ENCODE assay signal across 8 cellular contexts in the genomic region with DNA sequence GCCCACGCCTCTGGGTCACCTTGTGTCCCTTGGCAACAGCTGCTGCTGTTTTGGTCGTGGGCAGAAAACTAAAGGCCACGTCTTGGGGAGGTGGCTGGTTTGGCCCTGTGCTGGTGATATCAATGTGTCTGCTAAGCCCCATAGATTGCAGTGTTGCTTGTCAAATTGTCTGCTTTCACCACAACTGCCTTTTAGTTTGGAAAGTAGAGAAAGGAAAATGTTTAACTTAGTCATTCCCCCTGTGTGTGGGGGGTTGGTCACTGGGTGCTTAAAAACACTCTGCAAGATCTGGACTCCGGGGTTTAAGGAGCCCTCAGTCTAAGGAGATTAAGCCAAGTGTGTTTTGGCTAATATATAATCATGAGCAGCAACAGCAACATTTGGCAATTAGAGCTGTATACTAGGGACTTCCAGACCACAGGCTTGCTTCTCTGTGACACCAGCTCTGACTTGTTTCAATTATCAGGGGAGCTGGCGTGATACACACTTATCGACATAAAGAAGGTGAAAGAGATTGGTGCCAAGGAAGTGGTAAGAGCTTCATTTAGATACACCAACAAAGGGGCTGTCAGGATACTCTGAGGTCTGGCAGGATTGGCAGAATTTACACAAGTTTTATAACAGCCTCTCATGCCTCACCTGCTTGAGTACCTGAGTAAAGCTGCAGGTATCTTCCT. TPM values are rescaled to one million over a fixed set of nuclear protein-coding genes. Genes with fewer than 3 reads are reported as not detected.
DNase-seq lines count a peak whose midpoint lies in the region; ATAC-seq and TF ChIP-seq lines count a peak whose summit lies in the region.

No MANE protein-coding gene starts in this region.

- intact Hi-C loops in sigmoid colon (cut with DNase I), result loop anchor here (5.0 to 10.0 kb wide), 3 partner anchors 78 to 124 kb away; no protein-coding TSS in a partner anchor

- H3K9me3 ChIP-seq in RWPE2 (ENCODE audit: severe bottlenecking), result no peaks in the 10 kb centered on the region
- no peaks in the 10 kb centered on the region for H3K9me3 ChIP-seq in sigmoid colon

- DNase-seq in GM12865 (ENCODE audit: low read depth), result peak; percentile 18
- DNase-seq in RWPE2 (ENCODE audit: low spot score), result no peak
- no peak for DNase-seq in epithelial cell of prostate (ENCODE audit: low read depth, low spot score)
- no peak for DNase-seq in sigmoid colon
- DNase-seq in SW480 (ENCODE audit: low spot score), result no peak
- DNase-seq in activated gamma-delta T cell treated with Interleukin-2 at 50 U/mL for 16 hours, result no peak
- DNase-seq in anterior cingulate cortex (lab: John Stamatoyannopoulos, UW), result no peak

- H3K27ac ChIP-seq in RWPE2 (ENCODE audit: poor library complexity, severe bottlenecking) (peak overlapping the region; percentile 75), epithelial cell of prostate (peak overlapping the region; percentile 66), sigmoid colon (peak overlapping the region; percentile 88 to 96 (median 94))

- TF ChIP-seq CTCF in GM12865 (IDR thresholded peaks at IDR 0.05; ENCODE audit: insufficient read depth, low read depth, low read length, missing control alignments), result no peak
- TF ChIP-seq CTCF in RWPE2 (IDR thresholded peaks at IDR 0.05; ENCODE audit: poor library complexity, severe bottlenecking), result no peak
- TF ChIP-seq CTCF in sigmoid colon (IDR thresholded peaks at IDR 0.05), result no peak

- no peak for ATAC-seq in RWPE2 (ENCODE audit: low read depth)
- no peak for ATAC-seq in GM21447 (IDR thresholded peaks at IDR 0.05; ENCODE audit: unreplicated experiment)

- H3K4me3 ChIP-seq in GM12865 (ENCODE audit: low read depth, low read length) (no peak overlapping the region), RWPE2 (ENCODE audit: severe bottlenecking) (peak overlapping the region; percentile 67), sigmoid colon (peak overlapping the region in 2 of 4 donors; percentile 55 to 84)

- H3K4me1 ChIP-seq in RWPE2 (ENCODE audit: insufficient read depth, poor library complexity, severe bottlenecking), result peaks cover 55% of the 10 kb centered on the region
- H3K4me1 ChIP-seq in sigmoid colon, result peaks cover 0 to 72% (median 45%) of the 10 kb centered on the region in 4 donors

- TF ChIP-seq POLR2A in sigmoid colon (IDR thresholded peaks at IDR 0.05), result no peak

- TF ChIP-seq EP300 in sigmoid colon (IDR thresholded peaks at IDR 0.05), result no peak

- WGBS in sigmoid colon, 2 donors, result 25 to 41% methylated on average over 6 of the region's 6 CpGs

- H3K27me3 ChIP-seq in RWPE2 (ENCODE audit: insufficient read depth, poor library complexity, severe bottlenecking) (no peaks in the 10 kb centered on the region), sigmoid colon (no peaks in the 10 kb centered on the region)

- H3K36me3 ChIP-seq in RWPE2 (ENCODE audit: low read depth), result peaks cover 41% of the 10 kb centered on the region
- H3K36me3 ChIP-seq in sigmoid colon, result no peaks in the 10 kb centered on the region

RNA-seq across cellular contexts. Expression of gene SMAD3, which starts 3.5 kb away (rescaled TPM):
- 10 to 100 TPM; 17.8 to 28.2 (median 18.4) TPM for total RNA-seq in sigmoid colon
- polyA plus RNA-seq in sigmoid colon, result 10 to 100 TPM; 12.5 to 23.2 (median 13.8) TPM
